In genomic region chr22:40107244-40107643, GRCh38 we compare ENCODE assay signal across 10 cellular contexts.
A peak's percentile ranks its signal among the peaks of the same experiment; 100 is the strongest.
DNase-seq lines count a peak whose midpoint lies in the region; ATAC-seq, FAIRE-seq and TF ChIP-seq lines count a peak whose summit lies in the region.
"Had no signal": no experiment of that assay in that cellular context is flagged by ENCODE, and none has a peak within 500 bp of the region (broad histone marks: within the 10 kb centered on the region; RNA-seq: fewer than 3 reads in every experiment).

No MANE protein-coding gene starts in this region.

- ATAC-seq in activated naive CD8-positive, alpha-beta T cell treated with anti-CD3 and anti-CD28 coated beads, Interleukin-2, amount 50 U/mL, for 24 hours: no peak
- ATAC-seq in lower lobe of right lung (no peak), HG02623 (IDR thresholded peaks at IDR 0.05; ENCODE audit: unreplicated experiment) (no peak)

- H2AFZ ChIP-seq in trophoblast cell (ENCODE audit: insufficient read depth, low read length, poor library complexity): no peak overlapping the region

- H3K79me1 ChIP-seq in trophoblast cell (ENCODE audit: low read length): no peaks in the 10 kb centered on the region

- no peaks in the 10 kb centered on the region for H3K27me3 ChIP-seq in lower lobe of right lung (ENCODE audit: low read depth)
- H3K27me3 ChIP-seq in trophoblast cell (ENCODE audit: insufficient read depth, low read length): no peaks in the 10 kb centered on the region

- no peak overlapping the region for H3K18ac ChIP-seq in trophoblast cell (ENCODE audit: low read length)

- H3K9me3 ChIP-seq in lower lobe of right lung (no peaks in the 10 kb centered on the region), trophoblast cell (ENCODE audit: insufficient read depth, low read depth, low read length) (peaks cover 3% of the 10 kb centered on the region)

- no peak overlapping the region for H2BK120ac ChIP-seq in trophoblast cell (ENCODE audit: insufficient read depth, low read length, poor library complexity)

- H4K91ac ChIP-seq in trophoblast cell (ENCODE audit: low read depth, low read length): no peak overlapping the region

- H3K4me2 ChIP-seq in trophoblast cell (ENCODE audit: low read length): no peak overlapping the region

- no peak overlapping the region for H3K23ac ChIP-seq in trophoblast cell (ENCODE audit: low read length)

- no peaks in the 10 kb centered on the region for H3K9me3 Mint-ChIP-seq in activated naive CD8-positive, alpha-beta T cell treated with anti-CD3 and anti-CD28 coated beads, Interleukin-2, amount 50 U/mL, for 24 hours

- peak overlapping the region; percentile 35 for H3K4me3 ChIP-seq in lower lobe of right lung
- no peak overlapping the region for H3K4me3 ChIP-seq in trophoblast cell (ENCODE audit: low read depth, low read length)

- no peaks in the 10 kb centered on the region for H3K79me2 ChIP-seq in trophoblast cell (ENCODE audit: control insufficient read depth, insufficient read depth, low read length, poor library complexity)

- H3K9ac ChIP-seq in trophoblast cell (ENCODE audit: low read length): no peak overlapping the region

- no peak overlapping the region for H2AK5ac ChIP-seq in trophoblast cell (ENCODE audit: low read length)

- H3K4me1 Mint-ChIP-seq in activated naive CD8-positive, alpha-beta T cell treated with anti-CD3 and anti-CD28 coated beads, Interleukin-2, amount 50 U/mL, for 24 hours: peaks cover 64% of the 10 kb centered on the region

- peak overlapping the region; percentile 79 for H3K4me3 Mint-ChIP-seq in activated naive CD8-positive, alpha-beta T cell treated with anti-CD3 and anti-CD28 coated beads, Interleukin-2, amount 50 U/mL, for 24 hours

- peaks cover 3% of the 10 kb centered on the region for H3K36me3 Mint-ChIP-seq in activated naive CD8-positive, alpha-beta T cell treated with anti-CD3 and anti-CD28 coated beads, Interleukin-2, amount 50 U/mL, for 24 hours (ENCODE audit: low read depth)

- no peak for TF ChIP-seq CTCF in lower lobe of right lung (IDR thresholded peaks at IDR 0.05)

- FAIRE-seq in A204.1 (lab: Jason Lieb, UNC) (peak; percentile 86), GM18507 (lab: Jason Lieb, UNC) (peak; percentile 62)

- H4K8ac ChIP-seq in trophoblast cell (ENCODE audit: low read depth, low read length): no peak overlapping the region

- DNase-seq in GM18507 (ENCODE audit: extremely low spot score, insufficient read length, low read depth): peak; percentile 15
- DNase-seq in activated naive CD8-positive, alpha-beta T cell treated with anti-CD3 and anti-CD28 coated beads, Interleukin-2, amount 50 U/mL, for 24 hours: no peak
- DNase-seq in lower lobe of right lung: no peak
- no peak for DNase-seq in KG1 (lab: John Stamatoyannopoulos, UW)
- DNase-seq in NCI-H1417 treated with DMSO at 0.1 percent for 48 hours (lab: John Stamatoyannopoulos, UW): no peak
- DNase-seq in trophoblast cell: no peak
- DNase-seq: NCI-H1092 treated with DMSO at 0.1 percent for 48 hours, occipital lobe had no signal

- H4K12ac ChIP-seq in trophoblast cell (ENCODE audit: low read depth, low read length): no peak overlapping the region

- peaks cover 27% of the 10 kb centered on the region for H3K4me1 ChIP-seq in lower lobe of right lung
- no peaks in the 10 kb centered on the region for H3K4me1 ChIP-seq in trophoblast cell (ENCODE audit: control insufficient read depth in 1 of 2, insufficient read depth in 2 of 2, low read length in 2 of 2)

- H2BK12ac ChIP-seq in trophoblast cell (ENCODE audit: low read length): no peak overlapping the region

- H3K27ac ChIP-seq in lower lobe of right lung (peak overlapping the region; percentile 25), trophoblast cell (ENCODE audit: low read depth, low read length) (no peak overlapping the region)

- no peak overlapping the region for H2BK5ac ChIP-seq in trophoblast cell (ENCODE audit: low read depth, low read length, poor library complexity)

- H3K36me3 ChIP-seq in lower lobe of right lung: no peaks in the 10 kb centered on the region
- H3K36me3 ChIP-seq in trophoblast cell (ENCODE audit: control insufficient read depth in 1 of 2, insufficient read depth in 2 of 2, low read length in 2 of 2): no peaks in the 10 kb centered on the region

- no peak overlapping the region for H3K4ac ChIP-seq in trophoblast cell (ENCODE audit: low read depth, low read length)

- H3K14ac ChIP-seq in trophoblast cell (ENCODE audit: low read length): no peak overlapping the region

- intact Hi-C loops in lower lobe of right lung (cut with DNase I): no loop called here

- no CpG with 5 or more reads among the region's 1 CpG for WGBS in trophoblast cell (ENCODE audit: extremely low coverage, insufficient coverage, insufficient read length)

- no peaks in the 10 kb centered on the region for H3K27me3 Mint-ChIP-seq in activated naive CD8-positive, alpha-beta T cell treated with anti-CD3 and anti-CD28 coated beads, Interleukin-2, amount 50 U/mL, for 24 hours

- H3K27ac Mint-ChIP-seq in activated naive CD8-positive, alpha-beta T cell treated with anti-CD3 and anti-CD28 coated beads, Interleukin-2, amount 50 U/mL, for 24 hours: peak overlapping the region; percentile 90
